In genomic region chr11:35180311-35181233, GRCh38 we compare ENCODE assay signal across 9 cellular contexts. TPM values are rescaled to one million over a fixed set of nuclear protein-coding genes. Genes with fewer than 3 reads are reported as not detected.
A peak's percentile ranks its signal among the peaks of the same experiment; 100 is the strongest.
DNase-seq lines count a peak whose midpoint lies in the region; ATAC-seq, FAIRE-seq and TF ChIP-seq lines count a peak whose summit lies in the region.
"Had no signal": no experiment of that assay in that cellular context is flagged by ENCODE, and none has a peak within 500 bp of the region (broad histone marks: within the 10 kb centered on the region; RNA-seq: fewer than 3 reads in every experiment).

No MANE protein-coding gene starts in this region.

- ATAC-seq in activated naive CD8-positive, alpha-beta T cell treated with anti-CD3 and anti-CD28 coated beads, Interleukin-2, amount 50 U/mL, for 24 hours, result no peak
- no peak for ATAC-seq in natural killer cell
- no peak for ATAC-seq in GM21786 (IDR thresholded peaks at IDR 0.05; ENCODE audit: unreplicated experiment)

- peaks cover 0 to 31% (median 3%) of the 10 kb centered on the region in 3 donors for H3K36me3 ChIP-seq in tibial nerve

- intact Hi-C loops in natural killer cell (cut with micrococcal nuclease), result no loop called here

- H3K4me1 Mint-ChIP-seq in activated naive CD8-positive, alpha-beta T cell treated with anti-CD3 and anti-CD28 coated beads, Interleukin-2, amount 50 U/mL, for 24 hours, result peaks cover 85% of the 10 kb centered on the region
- peaks cover 61 to 75% of the 10 kb centered on the region in 2 donors for H3K4me1 Mint-ChIP-seq in natural killer cell

- peak overlapping the region; percentile 93 for H3K27ac Mint-ChIP-seq in activated naive CD8-positive, alpha-beta T cell treated with anti-CD3 and anti-CD28 coated beads, Interleukin-2, amount 50 U/mL, for 24 hours
- H3K27ac Mint-ChIP-seq in natural killer cell, result peak overlapping the region; percentile 68 to 86
- H3K27ac Mint-ChIP-seq: activated CD4-positive, alpha-beta memory T cell treated with anti-CD3 and anti-CD28 coated beads, Interleukin-2, amount 10 ng/mL, durations not matched to agents 7 days and 5 days had no signal

- FAIRE-seq in H54 (lab: Jason Lieb, UNC), result peak; percentile 15

- no peaks in the 10 kb centered on the region for H3K27me3 Mint-ChIP-seq in activated naive CD8-positive, alpha-beta T cell treated with anti-CD3 and anti-CD28 coated beads, Interleukin-2, amount 50 U/mL, for 24 hours
- no peaks in the 10 kb centered on the region for H3K27me3 Mint-ChIP-seq in natural killer cell (ENCODE audit: low read depth in 2 of 2)
- H3K27me3 Mint-ChIP-seq: activated CD4-positive, alpha-beta memory T cell treated with anti-CD3 and anti-CD28 coated beads, Interleukin-2, amount 10 ng/mL, durations not matched to agents 7 days and 5 days had no signal

- no peak overlapping the region for H3K4me3 ChIP-seq in tibial nerve

- no peak overlapping the region for H3K4me3 Mint-ChIP-seq in activated naive CD8-positive, alpha-beta T cell treated with anti-CD3 and anti-CD28 coated beads, Interleukin-2, amount 50 U/mL, for 24 hours
- peak overlapping the region; percentile 39 for H3K4me3 Mint-ChIP-seq in natural killer cell
- H3K4me3 Mint-ChIP-seq: activated CD4-positive, alpha-beta memory T cell treated with anti-CD3 and anti-CD28 coated beads, Interleukin-2, amount 10 ng/mL, durations not matched to agents 7 days and 5 days had no signal

- DNase-seq in AG08395 (ENCODE audit: low spot score), result peak; percentile 43
- DNase-seq in H54 (ENCODE audit: insufficient read length, low spot score), result no peak
- DNase-seq in activated naive CD8-positive, alpha-beta T cell treated with anti-CD3 and anti-CD28 coated beads, Interleukin-2, amount 50 U/mL, for 24 hours, result no peak
- no peak for DNase-seq in natural killer cell
- no peak for DNase-seq in activated effector memory CD4-positive, alpha-beta T cell treated with Interleukin-2 at 50 U/mL for 16 hours
- no peak for DNase-seq in tibial nerve (ENCODE audit: low spot score in 2 of 2)
- no peak for DNase-seq in GDM1 (lab: John Stamatoyannopoulos, UW)
- DNase-seq: activated CD4-positive, alpha-beta memory T cell treated with anti-CD3 and anti-CD28 coated beads, Interleukin-2, amount 10 ng/mL, durations not matched to agents 7 days and 5 days had no signal

- no peaks in the 10 kb centered on the region for H3K27me3 ChIP-seq in tibial nerve

- TF ChIP-seq EP300 in tibial nerve (IDR thresholded peaks at IDR 0.05), result no peak

- peak overlapping the region in 2 of 4 donors; percentile 7 to 40 for H3K27ac ChIP-seq in tibial nerve

- peaks cover 4% of the 10 kb centered on the region for H3K9me3 Mint-ChIP-seq in activated naive CD8-positive, alpha-beta T cell treated with anti-CD3 and anti-CD28 coated beads, Interleukin-2, amount 50 U/mL, for 24 hours
- no peaks in the 10 kb centered on the region for H3K9me3 Mint-ChIP-seq in natural killer cell
- H3K9me3 Mint-ChIP-seq: activated CD4-positive, alpha-beta memory T cell treated with anti-CD3 and anti-CD28 coated beads, Interleukin-2, amount 10 ng/mL, durations not matched to agents 7 days and 5 days had no signal

- TF ChIP-seq CTCF in natural killer cell (IDR thresholded peaks at IDR 0.05), result no peak
- no peak for TF ChIP-seq CTCF in tibial nerve (IDR thresholded peaks at IDR 0.05)

- peaks cover 76% of the 10 kb centered on the region for H3K36me3 Mint-ChIP-seq in activated naive CD8-positive, alpha-beta T cell treated with anti-CD3 and anti-CD28 coated beads, Interleukin-2, amount 50 U/mL, for 24 hours (ENCODE audit: low read depth)
- H3K36me3 Mint-ChIP-seq in natural killer cell, result peaks cover 31% of the 10 kb centered on the region

- WGBS in tibial nerve, 2 donors, result 72 to 73% methylated on average over 5 of the region's 5 CpGs

- no peaks in the 10 kb centered on the region for H3K9me3 ChIP-seq in tibial nerve

- TF ChIP-seq POLR2A in H54 (IDR thresholded peaks at IDR 0.05; ENCODE audit: low read depth, low read length), result no peak
- no peak for TF ChIP-seq POLR2A in tibial nerve (IDR thresholded peaks at IDR 0.05)

- peaks cover 4 to 36% (median 24%) of the 10 kb centered on the region in 4 donors for H3K4me1 ChIP-seq in tibial nerve

RNA-seq across cellular contexts. Expression of gene CD44, which starts 41.6 kb away (rescaled TPM):
- total RNA-seq in natural killer cell (100 to 1,000 TPM; 354 to 638 (median 490) TPM), tibial nerve (100 to 1,000 TPM in 1 of 4 donors, 10 to 100 TPM in 3; 67.1 to 180 (median 84.8) TPM)
